20 cellular contexts compared by ENCODE assay signal in genomic region chr19:19270749-19271571, GRCh38. TPM values are rescaled to one million over a fixed set of nuclear protein-coding genes. Genes with fewer than 3 reads are reported as not detected.
DNase-seq lines count a peak whose midpoint lies in the region; ATAC-seq, FAIRE-seq and TF ChIP-seq lines count a peak whose summit lies in the region.
"Had no signal": no experiment of that assay in that cellular context is flagged by ENCODE, and none has a peak within 500 bp of the region (broad histone marks: within the 10 kb centered on the region; RNA-seq: fewer than 3 reads in every experiment).

No MANE protein-coding gene starts in this region.

- no peaks in the 10 kb centered on the region for H3K79me2 ChIP-seq in K562 (ENCODE audit: control insufficient read depth, insufficient read depth, low read length)

- no peak overlapping the region for H3K4me3 ChIP-seq in HEK293 (ENCODE audit: low read depth, low read length)
- H3K4me3 ChIP-seq in K562, result no peak overlapping the region
- no peak overlapping the region for H3K4me3 ChIP-seq in neuronal stem cell (ENCODE audit: low read length in 2 of 2)

- H3K4me1 ChIP-seq in HEK293 (ENCODE audit: control insufficient read depth, insufficient read depth, low read length), result no peaks in the 10 kb centered on the region
- peaks cover 2 to 17% of the 10 kb centered on the region in 2 experiments; a peak in 3 of 5 replicates for H3K4me1 ChIP-seq in K562 (replicated peaks in 1 of 2; ENCODE audit: control insufficient read depth in 2 of 2, insufficient read depth in 2 of 2, low read length in 2 of 2)
- peaks cover 5% of the 10 kb centered on the region in 2 donors for H3K4me1 ChIP-seq in neuronal stem cell (ENCODE audit: control insufficient read depth in 2 of 2, insufficient read depth in 1 of 2, low read depth in 1 of 2, low read length in 2 of 2)

- H2AK5ac ChIP-seq in neuronal stem cell (ENCODE audit: low read depth, low read length), result peak overlapping the region; percentile 83

- TF ChIP-seq RAD21 in K562 (CRISPR knock-in tag; conservative IDR thresholded peaks at IDR 0.05 in 1 of 2, IDR thresholded peaks at IDR 0.05 in 1 of 2), result no peak

- H3K9ac ChIP-seq in K562 (ENCODE audit: insufficient read depth in 1 of 2, low read depth in 2 of 2, low read length in 2 of 2), result no peak overlapping the region; a peak in 1 of 4 replicates
- H3K9ac ChIP-seq in neuronal stem cell (ENCODE audit: low read depth, low read length, poor library complexity), result no peak overlapping the region

- H2AFZ ChIP-seq in K562 (ENCODE audit: low read depth, low read length), result no peak overlapping the region
- no peak overlapping the region for H2AFZ ChIP-seq in neuronal stem cell (ENCODE audit: low read length)

- CTCF ChIA-PET in HEK293 (lab: Yijun Ruan, JAX), result no interaction called here
- CTCF ChIA-PET in K562 (lab: Yijun Ruan, JAX; ENCODE audit: low intra/inter-chr PET ratio), result no interaction called here

- POLR2A ChIA-PET in HEK293 (lab: Yijun Ruan, JAX), result no interaction called here
- POLR2A ChIA-PET in K562 (lab: Yijun Ruan, JAX), result interaction anchor here (0.6 to 1.3 kb wide), 3 partner anchors 37 to 378 kb away, joined by 3 to 4 read pairs (median 3); no protein-coding TSS in a partner anchor

- H2BK120ac ChIP-seq in neuronal stem cell (ENCODE audit: low read depth, low read length), result no peak overlapping the region

- no TSS peak for BruUV-seq in K562 (replicated peaks; lab: Mats Ljungman, UMichigan)

- ATAC-seq in K562, result no peak
- ATAC-seq in sciatic nerve, result no peak
- ATAC-seq: Panc1 had no signal

- no peak for TF ChIP-seq EP300 in K562 (IDR thresholded peaks at IDR 0.05; ENCODE audit: low read length)

- peaks cover 0 to 16% of the 10 kb centered on the region in 2 experiments; a peak in 3 of 5 replicates for H3K27me3 ChIP-seq in K562 (ENCODE audit: control insufficient read depth in 2 of 2, insufficient read depth in 2 of 2, low read length in 2 of 2)
- no peaks in the 10 kb centered on the region for H3K27me3 ChIP-seq in neuronal stem cell (ENCODE audit: control insufficient read depth in 3 of 3, insufficient read depth in 3 of 3, low read depth in 1 of 3, low read length in 3 of 3)

- H3K9me1 ChIP-seq in K562 (ENCODE audit: control insufficient read depth, insufficient read depth, low read length), result peaks cover 4% of the 10 kb centered on the region

- TF ChIP-seq POLR2A in K562 (conservative IDR thresholded peaks at IDR 0.05), result no peak

- DNase-seq in GM10266 (ENCODE audit: extremely low spot score), result peak; percentile 15
- DNase-seq in K562 (ENCODE audit: extremely low read depth in 1 of 4, low spot score in 3 of 4), result no peak
- no peak for DNase-seq in neuronal stem cell (ENCODE audit: low spot score)
- DNase-seq in NCI-H1930 (lab: John Stamatoyannopoulos, UW), result no peak
- DNase-seq in sciatic nerve (ENCODE audit: low spot score), result no peak
- no peak for DNase-seq in NCI-H226
- DNase-seq: Calu3; CD8-positive, alpha-beta memory T cell; DMS153; KG1; NCI-H1092; NCI-H1436; NCI-H187 treated with DMSO at 0.1 percent for 48 hours; NCI-H2227 treated with DMSO at 0.1 percent for 48 hours; NCI-H510A treated with DMSO at 0.1 percent for 48 hours; NCI-H748 treated with DMSO at 0.1 percent for 48 hours had no signal

- no peak overlapping the region for H3K4me2 ChIP-seq in K562 (ENCODE audit: insufficient read depth, low read length)
- H3K4me2 ChIP-seq in neuronal stem cell (ENCODE audit: insufficient read depth, low read length, poor library complexity, severe bottlenecking), result no peak overlapping the region

- no peak overlapping the region for H2BK15ac ChIP-seq in neuronal stem cell (ENCODE audit: low read length)

- H3K36me3 ChIP-seq in HEK293 (ENCODE audit: control insufficient read depth in 2 of 2, insufficient read depth in 1 of 2, low read length in 2 of 2) (peaks cover 0 to 12% of the 10 kb centered on the region in 2 experiments; a peak in 2 of 3 replicates), K562 (ENCODE audit: control insufficient read depth, insufficient read depth, low read length) (peaks cover 7% of the 10 kb centered on the region; the same call in 1 of the 3 replicates), neuronal stem cell (replicated peaks in 1 of 2; ENCODE audit: control insufficient read depth in 2 of 2, insufficient read depth in 2 of 2, low read length in 2 of 2) (peaks cover 5 to 13% of the 10 kb centered on the region in 2 donors)

- H3K27ac ChIP-seq in HEK293 (ENCODE audit: extremely low read depth, low read depth, low read length), result no peak overlapping the region
- H3K27ac ChIP-seq in K562 (ENCODE audit: extremely low read depth, low read depth, low read length), result no peak overlapping the region
- H3K27ac ChIP-seq in neuronal stem cell (replicated peaks; ENCODE audit: low read length), result no peak overlapping the region
- H3K27ac ChIP-seq: C4-2B had no signal

- H4K91ac ChIP-seq in neuronal stem cell (ENCODE audit: low read depth, low read length, poor library complexity), result no peak overlapping the region

- no peak overlapping the region for H3K4ac ChIP-seq in neuronal stem cell (ENCODE audit: low read length)

- WGBS in K562 (ENCODE audit: insufficient coverage, low coverage, missing lambda C conversion rate), result 35% methylated on average over 8 of the region's 8 CpGs
- WGBS in neuronal stem cell (ENCODE audit: extremely low coverage in 2 of 2, insufficient read length in 2 of 2, insufficient replicate concordance in 1 of 2), 2 donors, result no CpG with 5 or more reads among the region's 8 CpGs

- H2BK5ac ChIP-seq in neuronal stem cell (ENCODE audit: low read length), result no peak overlapping the region

- no peak for TF ChIP-seq CTCF in GM10266 (IDR thresholded peaks at IDR 0.05; ENCODE audit: control insufficient read depth, insufficient read depth, low read depth, missing control alignments)
- no peak for TF ChIP-seq CTCF in HEK293 (tag by site-specific recombination; IDR thresholded peaks at IDR 0.05)
- TF ChIP-seq CTCF in K562 (IDR thresholded peaks at IDR 0.05 in 2 of 3, conservative IDR thresholded peaks at IDR 0.05 in 1 of 3; ENCODE audit: insufficient read depth in 2 of 3, low read depth in 1 of 3, low read length in 3 of 3), result no peak

- intact Hi-C loops in K562 (cut with micrococcal nuclease) (no loop called here), sciatic nerve (cut with DNase I) (no loop called here)

- H3K23ac ChIP-seq in neuronal stem cell (ENCODE audit: low read depth, low read length, poor library complexity), result no peak overlapping the region

- no peak for FAIRE-seq in K562 (lab: Jason Lieb, UNC)
- FAIRE-seq: GM19239 had no signal

- in situ Hi-C loops in K562 (cut with MboI), result no loop called here

- H4K8ac ChIP-seq in neuronal stem cell (ENCODE audit: low read depth, low read length), result no peak overlapping the region

- no peak overlapping the region for H2BK12ac ChIP-seq in neuronal stem cell (ENCODE audit: low read length)

- H3K79me1 ChIP-seq in neuronal stem cell (ENCODE audit: low read depth, low read length), result no peaks in the 10 kb centered on the region

- 0 out of 2 replicates have a peak, but pooled peaks cover 6% of the 10 kb centered on the region for H4K20me1 ChIP-seq in K562 (replicated peaks; ENCODE audit: control insufficient read depth, insufficient read depth, low read length)

- H3K9me3 ChIP-seq in HEK293 (ENCODE audit: control insufficient read depth, insufficient read depth, low read depth, low read length) (no peaks in the 10 kb centered on the region), K562 (replicated peaks; ENCODE audit: control insufficient read depth, insufficient read depth, low read depth, low read length) (no peaks in the 10 kb centered on the region), neuronal stem cell (replicated peaks in 1 of 2; ENCODE audit: control insufficient read depth in 2 of 2, insufficient read depth in 1 of 2, low read depth in 1 of 2, low read length in 2 of 2) (no peaks in the 10 kb centered on the region)

- no peak overlapping the region for H3K14ac ChIP-seq in neuronal stem cell (ENCODE audit: low read length)

- H3K18ac ChIP-seq in neuronal stem cell (ENCODE audit: low read length), result no peak overlapping the region

RNA-seq across cellular contexts. Expression of gene TM6SF2, which starts 2.1 kb away (rescaled TPM):
- 0.19 TPM in 1 of 2 replicates, not detected in the other for total RNA-seq in K562 (2011; cell fraction: chromatin; rRNA removed; ENCODE audit: low replicate concordance)
- not detected in 2 replicates for total RNA-seq in K562 (2011; cell fraction: nucleolus; rRNA removed)
- total RNA-seq in K562 (2011; cell fraction: nucleoplasm; rRNA removed), result not detected in 2 replicates
- total RNA-seq in K562 (2014; rRNA removed) (not detected in 2 replicates), K562 (2014; rRNA removed; fragmentation: Illumina TruSeq; extraction: Trizol) (not detected in 2 replicates), K562 (2015; rRNA removed; fragmentation: Illumina TruSeq; extraction: Trizol) (not detected in 2 replicates), K562 (2021) (not detected in 2 replicates), sciatic nerve (0.71 TPM)
- polyA plus RNA-seq in K562 (2011; rRNA removed) (0.05 TPM in 1 of 2 replicates, not detected in the other), K562 (2014; fragmentation: Illumina TruSeq; extraction: Trizol) (not detected in 2 replicates), K562 (2014; fragmentation: Nextera tagmentation; extraction: Ambion mirVana) (not detected), K562 (2014; rRNA removed) (not detected in 2 replicates)
- 0.09 TPM in 1 of 2 replicates, not detected in the other for polyA plus RNA-seq in K562 (2011; cell fraction: cytosol; rRNA removed)
- polyA plus RNA-seq in K562 (2011; cell fraction: nucleus; rRNA removed), result 0.18 and 0.23 TPM in 2 replicates
- polyA plus RNA-seq in K562 (2012), result not detected in 2 replicates
- not detected in 2 replicates for polyA minus RNA-seq in K562 (2011; rRNA and poly(A)+ RNA removed)
- polyA minus RNA-seq in K562 (2011; cell fraction: cytosol; rRNA and poly(A)+ RNA removed), result not detected in 2 replicates
- not detected in 2 replicates for polyA minus RNA-seq in K562 (2011; cell fraction: nucleus; rRNA and poly(A)+ RNA removed)
- polyA plus RNA-seq in neuronal stem cell (2013, experiment 1 of 2), result 11.0 TPM
- polyA plus RNA-seq in neuronal stem cell (2013, experiment 2 of 2), result 10.3 TPM
- total RNA-seq: Calu3; CD8-positive, alpha-beta memory T cell had no signal
- polyA plus RNA-seq: CD8-positive, alpha-beta memory T cell had no signal

RNA-seq across cellular contexts. Expression of gene SUGP1, which starts 49.3 kb away (rescaled TPM):
- 90.2 and 178 TPM in 2 replicates for total RNA-seq in K562 (2011; cell fraction: chromatin; rRNA removed; ENCODE audit: low replicate concordance)
- 124 and 128 TPM in 2 replicates for total RNA-seq in K562 (2011; cell fraction: nucleolus; rRNA removed)
- total RNA-seq in K562 (2011; cell fraction: nucleoplasm; rRNA removed), result 77.5 and 85.2 TPM in 2 replicates
- total RNA-seq in K562 (2014; rRNA removed) (40.4 and 44.6 TPM in 2 replicates), K562 (2014; rRNA removed; fragmentation: Illumina TruSeq; extraction: Trizol) (16.8 and 17.9 TPM in 2 replicates), K562 (2015; rRNA removed; fragmentation: Illumina TruSeq; extraction: Trizol) (32.4 and 34.3 TPM in 2 replicates), K562 (2021) (45.0 and 53.3 TPM in 2 replicates), sciatic nerve (43.7 TPM)
- polyA plus RNA-seq in K562 (2011; rRNA removed) (28.5 and 30.6 TPM in 2 replicates), K562 (2014; fragmentation: Illumina TruSeq; extraction: Trizol) (35.0 and 36.7 TPM in 2 replicates), K562 (2014; fragmentation: Nextera tagmentation; extraction: Ambion mirVana) (1 to 10 TPM; 1.0 to 1.9 TPM), K562 (2014; rRNA removed) (41.0 and 48.9 TPM in 2 replicates)
- polyA plus RNA-seq in K562 (2011; cell fraction: cytosol; rRNA removed), result 20.8 and 33.6 TPM in 2 replicates
- 96.6 and 109 TPM in 2 replicates for polyA plus RNA-seq in K562 (2011; cell fraction: nucleus; rRNA removed)
- polyA plus RNA-seq in K562 (2012), result 43.7 and 43.9 TPM in 2 replicates
- 19.3 and 21.7 TPM in 2 replicates for polyA minus RNA-seq in K562 (2011; rRNA and poly(A)+ RNA removed)
- polyA minus RNA-seq in K562 (2011; cell fraction: cytosol; rRNA and poly(A)+ RNA removed), result 21.6 and 25.8 TPM in 2 replicates
- polyA minus RNA-seq in K562 (2011; cell fraction: nucleus; rRNA and poly(A)+ RNA removed), result 28.8 and 51.3 TPM in 2 replicates
- polyA plus RNA-seq in neuronal stem cell (2013, experiment 1 of 2), result 53.3 TPM
- polyA plus RNA-seq in neuronal stem cell (2013, experiment 2 of 2), result 55.9 TPM

RNA-seq across cellular contexts. Expression of gene MAU2, which starts 49.7 kb away (rescaled TPM):
- 132 and 299 TPM in 2 replicates for total RNA-seq in K562 (2011; cell fraction: chromatin; rRNA removed; ENCODE audit: low replicate concordance)
- total RNA-seq in K562 (2011; cell fraction: nucleolus; rRNA removed), result 154 and 168 TPM in 2 replicates
- total RNA-seq in K562 (2011; cell fraction: nucleoplasm; rRNA removed), result 141 and 151 TPM in 2 replicates
- total RNA-seq in K562 (2014; rRNA removed), result 21.1 and 24.1 TPM in 2 replicates
- total RNA-seq in K562 (2014; rRNA removed; fragmentation: Illumina TruSeq; extraction: Trizol), result 10.0 and 12.0 TPM in 2 replicates
- total RNA-seq in K562 (2015; rRNA removed; fragmentation: Illumina TruSeq; extraction: Trizol), result 17.2 and 17.8 TPM in 2 replicates
- total RNA-seq in K562 (2021), result 43.4 and 48.1 TPM in 2 replicates
- 21.0 and 34.2 TPM in 2 replicates for polyA plus RNA-seq in K562 (2011; rRNA removed)
- polyA plus RNA-seq in K562 (2011; cell fraction: cytosol; rRNA removed), result 25.3 and 40.5 TPM in 2 replicates
- 83.2 and 123 TPM in 2 replicates for polyA plus RNA-seq in K562 (2011; cell fraction: nucleus; rRNA removed)
- 30.0 and 42.5 TPM in 2 replicates for polyA plus RNA-seq in K562 (2012)
- polyA plus RNA-seq in K562 (2014; fragmentation: Illumina TruSeq; extraction: Trizol), result 19.4 and 22.5 TPM in 2 replicates
- polyA plus RNA-seq in K562 (2014; fragmentation: Nextera tagmentation; extraction: Ambion mirVana), result 1 to 10 TPM; 1.2 to 1.4 TPM
- 27.4 and 31.4 TPM in 2 replicates for polyA plus RNA-seq in K562 (2014; rRNA removed)
- polyA minus RNA-seq in K562 (2011; rRNA and poly(A)+ RNA removed), result 23.0 and 45.7 TPM in 2 replicates
- 28.1 and 43.8 TPM in 2 replicates for polyA minus RNA-seq in K562 (2011; cell fraction: cytosol; rRNA and poly(A)+ RNA removed)
- polyA minus RNA-seq in K562 (2011; cell fraction: nucleus; rRNA and poly(A)+ RNA removed), result 55.9 and 63.5 TPM in 2 replicates
- polyA plus RNA-seq in neuronal stem cell (2013, experiment 1 of 2), result 17.0 TPM
- polyA plus RNA-seq in neuronal stem cell (2013, experiment 2 of 2), result 17.6 TPM
- total RNA-seq in sciatic nerve, result 78.5 TPM

RNA-seq across cellular contexts. Expression of gene NCAN, which starts 59.2 kb away (rescaled TPM):
- 0.14 TPM in 1 of 2 replicates, not detected in the other for total RNA-seq in K562 (2011; cell fraction: chromatin; rRNA removed; ENCODE audit: low replicate concordance)
- total RNA-seq in K562 (2011; cell fraction: nucleolus; rRNA removed), result under 0.01 and 0.17 TPM in 2 replicates
- 0.15 TPM in 1 of 2 replicates, not detected in the other for total RNA-seq in K562 (2011; cell fraction: nucleoplasm; rRNA removed)
- total RNA-seq in K562 (2014; rRNA removed) (not detected in 2 replicates), K562 (2014; rRNA removed; fragmentation: Illumina TruSeq; extraction: Trizol) (not detected in 2 replicates), K562 (2015; rRNA removed; fragmentation: Illumina TruSeq; extraction: Trizol) (not detected in 2 replicates), K562 (2021) (0.04 and 0.07 TPM in 2 replicates), sciatic nerve (not detected)
- polyA plus RNA-seq in K562 (2011; rRNA removed) (not detected in 2 replicates), K562 (2014; fragmentation: Illumina TruSeq; extraction: Trizol) (not detected in 2 replicates), K562 (2014; fragmentation: Nextera tagmentation; extraction: Ambion mirVana) (not detected), K562 (2014; rRNA removed) (not detected in 2 replicates)
- polyA plus RNA-seq in K562 (2011; cell fraction: cytosol; rRNA removed), result 0.04 TPM in 1 of 2 replicates, not detected in the other
- 0.03 TPM in 1 of 2 replicates, not detected in the other for polyA plus RNA-seq in K562 (2011; cell fraction: nucleus; rRNA removed)
- polyA plus RNA-seq in K562 (2012), result 0.04 and 0.05 TPM in 2 replicates
- polyA minus RNA-seq in K562 (2011; rRNA and poly(A)+ RNA removed), result not detected in 2 replicates
- polyA minus RNA-seq in K562 (2011; cell fraction: cytosol; rRNA and poly(A)+ RNA removed), result not detected in 2 replicates
- polyA minus RNA-seq in K562 (2011; cell fraction: nucleus; rRNA and poly(A)+ RNA removed), result 0.11 TPM in 1 of 2 replicates, not detected in the other
- 3.0 TPM for polyA plus RNA-seq in neuronal stem cell (2013, experiment 1 of 2)
- 3.1 TPM for polyA plus RNA-seq in neuronal stem cell (2013, experiment 2 of 2)
- total RNA-seq: Calu3 had no signal
- polyA plus RNA-seq: CD8-positive, alpha-beta memory T cell had no signal
